Comparison of ENCODE assay signal across 1 cellular context in the genomic region with DNA sequence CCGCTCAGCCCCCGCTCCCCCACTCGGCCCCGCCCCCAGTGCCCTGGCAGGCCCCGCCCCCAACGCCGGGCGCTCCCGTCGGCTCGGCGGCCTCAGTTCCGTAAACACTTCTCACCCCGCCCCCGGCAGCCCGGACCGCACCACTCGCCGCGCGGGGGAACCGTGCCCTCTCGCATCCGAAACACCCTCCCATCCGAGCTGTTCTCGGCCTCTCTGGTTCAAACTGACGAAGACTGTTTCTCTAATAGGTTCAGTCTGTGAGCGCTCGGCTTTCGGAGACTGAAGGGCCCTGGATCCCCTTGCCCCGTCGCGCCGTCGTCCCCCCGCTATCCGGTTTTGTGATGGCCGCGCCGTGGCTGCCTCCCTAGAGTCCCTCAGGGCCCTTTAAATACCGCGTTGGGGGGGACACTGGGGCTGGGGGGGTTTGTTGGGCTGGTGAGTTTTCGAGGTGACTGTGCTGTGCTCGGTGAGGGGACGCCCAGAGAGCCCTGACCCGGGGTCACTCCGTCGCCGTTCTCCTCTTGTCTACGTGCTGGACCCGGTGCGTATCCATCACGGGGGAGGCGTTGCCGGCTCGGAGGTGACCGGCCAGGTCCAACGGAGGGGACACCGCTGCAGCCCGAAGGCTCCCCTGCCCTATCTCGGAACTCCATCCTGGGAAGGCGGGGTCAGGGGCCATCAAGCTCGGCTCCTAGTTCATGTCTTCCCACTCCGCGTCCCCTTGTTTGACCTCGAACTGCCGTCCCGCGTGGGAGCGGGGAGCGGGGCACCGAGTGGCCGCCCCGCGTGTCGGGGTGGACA.
TF ChIP-seq lines count a peak whose summit lies in the region.

A gene (plus strand): TSS at position 333 of the 801 bp plus-strand sequence. CDS start 8,343 bp downstream, outside the sequence.

TF ChIP-seq in K562, 482 proteins besides CTCF, POLR2A, EP300 and RAD21 (continued from another document and continues in another):
- TF ChIP-seq, protein P1, sequence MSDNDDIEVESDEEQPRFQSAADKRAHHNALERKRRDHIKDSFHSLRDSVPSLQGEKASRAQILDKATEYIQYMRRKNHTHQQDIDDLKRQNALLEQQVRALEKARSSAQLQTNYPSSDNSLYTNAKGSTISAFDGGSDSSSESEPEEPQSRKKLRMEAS (CRISPR knock-in tag; IDR thresholded peaks at IDR 0.05) = no peak; the same call in 1 of the 2 replicates
- TF ChIP-seq, protein P2, sequence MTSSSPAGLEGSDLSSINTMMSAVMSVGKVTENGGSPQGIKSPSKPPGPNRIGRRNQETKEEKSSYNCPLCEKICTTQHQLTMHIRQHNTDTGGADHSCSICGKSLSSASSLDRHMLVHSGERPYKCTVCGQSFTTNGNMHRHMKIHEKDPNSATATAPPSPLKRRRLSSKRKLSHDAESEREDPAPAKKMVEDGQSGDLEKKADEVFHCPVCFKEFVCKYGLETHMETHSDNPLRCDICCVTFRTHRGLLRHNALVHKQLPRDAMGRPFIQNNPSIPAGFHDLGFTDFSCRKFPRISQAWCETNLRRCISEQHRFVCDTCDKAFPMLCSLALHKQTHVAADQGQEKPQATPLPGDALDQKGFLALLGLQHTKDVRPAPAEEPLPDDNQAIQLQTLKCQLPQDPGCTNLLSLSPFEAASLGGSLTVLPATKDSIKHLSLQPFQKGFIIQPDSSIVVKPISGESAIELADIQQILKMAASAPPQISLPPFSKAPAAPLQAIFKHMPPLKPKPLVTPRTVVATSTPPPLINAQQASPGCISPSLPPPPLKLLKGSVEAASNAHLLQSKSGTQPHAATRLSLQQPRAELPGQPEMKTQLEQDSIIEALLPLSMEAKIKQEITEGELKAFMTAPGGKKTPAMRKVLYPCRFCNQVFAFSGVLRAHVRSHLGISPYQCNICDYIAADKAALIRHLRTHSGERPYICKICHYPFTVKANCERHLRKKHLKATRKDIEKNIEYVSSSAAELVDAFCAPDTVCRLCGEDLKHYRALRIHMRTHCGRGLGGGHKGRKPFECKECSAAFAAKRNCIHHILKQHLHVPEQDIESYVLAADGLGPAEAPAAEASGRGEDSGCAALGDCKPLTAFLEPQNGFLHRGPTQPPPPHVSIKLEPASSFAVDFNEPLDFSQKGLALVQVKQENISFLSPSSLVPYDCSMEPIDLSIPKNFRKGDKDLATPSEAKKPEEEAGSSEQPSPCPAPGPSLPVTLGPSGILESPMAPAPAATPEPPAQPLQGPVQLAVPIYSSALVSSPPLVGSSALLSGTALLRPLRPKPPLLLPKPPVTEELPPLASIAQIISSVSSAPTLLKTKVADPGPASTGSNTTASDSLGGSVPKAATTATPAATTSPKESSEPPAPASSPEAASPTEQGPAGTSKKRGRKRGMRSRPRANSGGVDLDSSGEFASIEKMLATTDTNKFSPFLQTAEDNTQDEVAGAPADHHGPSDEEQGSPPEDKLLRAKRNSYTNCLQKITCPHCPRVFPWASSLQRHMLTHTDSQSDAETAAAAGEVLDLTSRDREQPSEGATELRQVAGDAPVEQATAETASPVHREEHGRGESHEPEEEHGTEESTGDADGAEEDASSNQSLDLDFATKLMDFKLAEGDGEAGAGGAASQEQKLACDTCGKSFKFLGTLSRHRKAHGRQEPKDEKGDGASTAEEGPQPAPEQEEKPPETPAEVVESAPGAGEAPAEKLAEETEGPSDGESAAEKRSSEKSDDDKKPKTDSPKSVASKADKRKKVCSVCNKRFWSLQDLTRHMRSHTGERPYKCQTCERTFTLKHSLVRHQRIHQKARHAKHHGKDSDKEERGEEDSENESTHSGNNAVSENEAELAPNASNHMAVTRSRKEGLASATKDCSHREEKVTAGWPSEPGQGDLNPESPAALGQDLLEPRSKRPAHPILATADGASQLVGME (CRISPR knock-in tag; IDR thresholded peaks at IDR 0.05) = no peak
- TF ChIP-seq SLC30A9 (CRISPR knock-in tag; IDR thresholded peaks at IDR 0.05) (no peak), TOE1 (IDR thresholded peaks at IDR 0.05; ENCODE audit: borderline replicate concordance) (peak; percentile 98), TOE1 (CRISPR knock-in tag; IDR thresholded peaks at IDR 0.05; ENCODE audit: borderline replicate concordance, low read depth) (no peak), NBN (IDR thresholded peaks at IDR 0.05; ENCODE audit: low read depth) (0 out of 2 replicates have a peak, but pooled peaks have one; percentile 32), NR2C2 (CRISPR knock-in tag; IDR thresholded peaks at IDR 0.05) (no peak), NR2C2 (tag; IDR thresholded peaks at IDR 0.05) (peak; percentile 50; the same call in 1 of the 2 replicates), ZBTB7A (IDR thresholded peaks at IDR 0.05; ENCODE audit: borderline replicate concordance, control insufficient read depth, low read depth, low read length) (peak; percentile 27; the same call in 1 of the 2 replicates), JUND (IDR thresholded peaks at IDR 0.05; ENCODE audit: borderline replicate concordance, low read depth, low read length) (peak; percentile 96), JUND (tag; IDR thresholded peaks at IDR 0.05; ENCODE audit: borderline replicate concordance, low read depth, low read length) (no peak), SIX5 (IDR thresholded peaks at IDR 0.05; ENCODE audit: borderline replicate concordance in 1 of 2, insufficient read depth in 1 of 2, low read depth in 1 of 2, low read length in 2 of 2) (peak; percentile 23 to 35; a peak in 2 of 4 replicates), MAFF (IDR thresholded peaks at IDR 0.05; ENCODE audit: low read length) (peak; percentile 66; the same call in 1 of the 2 replicates), SP1 (CRISPR knock-in tag; IDR thresholded peaks at IDR 0.05) (peak; percentile 52), ZFX (CRISPR knock-in tag; IDR thresholded peaks at IDR 0.05) (peak; percentile 64; the same call in 1 of the 2 replicates), NCOA4 (IDR thresholded peaks at IDR 0.05; ENCODE audit: partially characterized antibody) (no peak), MCM2 (IDR thresholded peaks at IDR 0.05; ENCODE audit: low read depth) (0 out of 2 replicates have a peak, but pooled peaks have one; percentile 25), ZNF212 (CRISPR knock-in tag; IDR thresholded peaks at IDR 0.05) (no peak), ZNF583 (CRISPR knock-in tag; IDR thresholded peaks at IDR 0.05) (no peak), GABPA (tag; conservative IDR thresholded peaks at IDR 0.05; ENCODE audit: low read depth) (no peak; the same call in 1 of the 2 replicates), NEUROD1 (IDR thresholded peaks at IDR 0.05; ENCODE audit: borderline replicate concordance, low read depth, low read length, partially characterized antibody) (peak; percentile 33), SMAD4 (CRISPR knock-in tag; conservative IDR thresholded peaks at IDR 0.05) (peak; percentile 62), ELF4 (CRISPR knock-in tag; IDR thresholded peaks at IDR 0.05) (peak; percentile 66; the same call in 1 of the 2 replicates), KAT8 (IDR thresholded peaks at IDR 0.05; ENCODE audit: low read depth) (no peak), BCOR (IDR thresholded peaks at IDR 0.05) (no peak), PHB2 (IDR thresholded peaks at IDR 0.05; ENCODE audit: low read depth) (no peak), ZNF766 (CRISPR knock-in tag; conservative IDR thresholded peaks at IDR 0.05) (no peak), SAP30 (IDR thresholded peaks at IDR 0.05; ENCODE audit: borderline replicate concordance, insufficient read depth, low read depth, low read length, poor library complexity, severe bottlenecking) (peak; percentile 89), POLR2H (tag; IDR thresholded peaks at IDR 0.05; ENCODE audit: low read depth) (no peak), SPI1 (IDR thresholded peaks at IDR 0.05; ENCODE audit: borderline replicate concordance, low read depth, low read length) (peak; percentile 48; the same call in 1 of the 2 replicates), ARID2 (IDR thresholded peaks at IDR 0.05) (no peak), LARP7 (IDR thresholded peaks at IDR 0.05) (0 out of 2 replicates have a peak, but pooled peaks have one; percentile 32)
- TF ChIP-seq, protein P3, sequence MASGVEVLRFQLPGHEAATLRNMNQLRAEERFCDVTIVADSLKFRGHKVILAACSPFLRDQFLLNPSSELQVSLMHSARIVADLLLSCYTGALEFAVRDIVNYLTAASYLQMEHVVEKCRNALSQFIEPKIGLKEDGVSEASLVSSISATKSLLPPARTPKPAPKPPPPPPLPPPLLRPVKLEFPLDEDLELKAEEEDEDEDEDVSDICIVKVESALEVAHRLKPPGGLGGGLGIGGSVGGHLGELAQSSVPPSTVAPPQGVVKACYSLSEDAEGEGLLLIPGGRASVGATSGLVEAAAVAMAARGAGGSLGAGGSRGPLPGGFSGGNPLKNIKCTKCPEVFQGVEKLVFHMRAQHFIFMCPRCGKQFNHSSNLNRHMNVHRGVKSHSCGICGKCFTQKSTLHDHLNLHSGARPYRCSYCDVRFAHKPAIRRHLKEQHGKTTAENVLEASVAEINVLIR (CRISPR knock-in tag; IDR thresholded peaks at IDR 0.05) = 0 out of 2 replicates have a peak, but pooled peaks have one; percentile 19
- TF ChIP-seq, protein P4, sequence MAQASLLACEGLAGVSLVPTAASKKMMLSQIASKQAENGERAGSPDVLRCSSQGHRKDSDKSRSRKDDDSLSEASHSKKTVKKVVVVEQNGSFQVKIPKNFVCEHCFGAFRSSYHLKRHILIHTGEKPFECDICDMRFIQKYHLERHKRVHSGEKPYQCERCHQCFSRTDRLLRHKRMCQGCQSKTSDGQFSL (CRISPR knock-in tag; IDR thresholded peaks at IDR 0.05) = peak; percentile 86
- TF ChIP-seq, protein P4 (tag; IDR thresholded peaks at IDR 0.05) = peak in 1 of 2 experiments; percentile 92; a peak in 2 of 4 replicates
- TF ChIP-seq, protein P5, sequence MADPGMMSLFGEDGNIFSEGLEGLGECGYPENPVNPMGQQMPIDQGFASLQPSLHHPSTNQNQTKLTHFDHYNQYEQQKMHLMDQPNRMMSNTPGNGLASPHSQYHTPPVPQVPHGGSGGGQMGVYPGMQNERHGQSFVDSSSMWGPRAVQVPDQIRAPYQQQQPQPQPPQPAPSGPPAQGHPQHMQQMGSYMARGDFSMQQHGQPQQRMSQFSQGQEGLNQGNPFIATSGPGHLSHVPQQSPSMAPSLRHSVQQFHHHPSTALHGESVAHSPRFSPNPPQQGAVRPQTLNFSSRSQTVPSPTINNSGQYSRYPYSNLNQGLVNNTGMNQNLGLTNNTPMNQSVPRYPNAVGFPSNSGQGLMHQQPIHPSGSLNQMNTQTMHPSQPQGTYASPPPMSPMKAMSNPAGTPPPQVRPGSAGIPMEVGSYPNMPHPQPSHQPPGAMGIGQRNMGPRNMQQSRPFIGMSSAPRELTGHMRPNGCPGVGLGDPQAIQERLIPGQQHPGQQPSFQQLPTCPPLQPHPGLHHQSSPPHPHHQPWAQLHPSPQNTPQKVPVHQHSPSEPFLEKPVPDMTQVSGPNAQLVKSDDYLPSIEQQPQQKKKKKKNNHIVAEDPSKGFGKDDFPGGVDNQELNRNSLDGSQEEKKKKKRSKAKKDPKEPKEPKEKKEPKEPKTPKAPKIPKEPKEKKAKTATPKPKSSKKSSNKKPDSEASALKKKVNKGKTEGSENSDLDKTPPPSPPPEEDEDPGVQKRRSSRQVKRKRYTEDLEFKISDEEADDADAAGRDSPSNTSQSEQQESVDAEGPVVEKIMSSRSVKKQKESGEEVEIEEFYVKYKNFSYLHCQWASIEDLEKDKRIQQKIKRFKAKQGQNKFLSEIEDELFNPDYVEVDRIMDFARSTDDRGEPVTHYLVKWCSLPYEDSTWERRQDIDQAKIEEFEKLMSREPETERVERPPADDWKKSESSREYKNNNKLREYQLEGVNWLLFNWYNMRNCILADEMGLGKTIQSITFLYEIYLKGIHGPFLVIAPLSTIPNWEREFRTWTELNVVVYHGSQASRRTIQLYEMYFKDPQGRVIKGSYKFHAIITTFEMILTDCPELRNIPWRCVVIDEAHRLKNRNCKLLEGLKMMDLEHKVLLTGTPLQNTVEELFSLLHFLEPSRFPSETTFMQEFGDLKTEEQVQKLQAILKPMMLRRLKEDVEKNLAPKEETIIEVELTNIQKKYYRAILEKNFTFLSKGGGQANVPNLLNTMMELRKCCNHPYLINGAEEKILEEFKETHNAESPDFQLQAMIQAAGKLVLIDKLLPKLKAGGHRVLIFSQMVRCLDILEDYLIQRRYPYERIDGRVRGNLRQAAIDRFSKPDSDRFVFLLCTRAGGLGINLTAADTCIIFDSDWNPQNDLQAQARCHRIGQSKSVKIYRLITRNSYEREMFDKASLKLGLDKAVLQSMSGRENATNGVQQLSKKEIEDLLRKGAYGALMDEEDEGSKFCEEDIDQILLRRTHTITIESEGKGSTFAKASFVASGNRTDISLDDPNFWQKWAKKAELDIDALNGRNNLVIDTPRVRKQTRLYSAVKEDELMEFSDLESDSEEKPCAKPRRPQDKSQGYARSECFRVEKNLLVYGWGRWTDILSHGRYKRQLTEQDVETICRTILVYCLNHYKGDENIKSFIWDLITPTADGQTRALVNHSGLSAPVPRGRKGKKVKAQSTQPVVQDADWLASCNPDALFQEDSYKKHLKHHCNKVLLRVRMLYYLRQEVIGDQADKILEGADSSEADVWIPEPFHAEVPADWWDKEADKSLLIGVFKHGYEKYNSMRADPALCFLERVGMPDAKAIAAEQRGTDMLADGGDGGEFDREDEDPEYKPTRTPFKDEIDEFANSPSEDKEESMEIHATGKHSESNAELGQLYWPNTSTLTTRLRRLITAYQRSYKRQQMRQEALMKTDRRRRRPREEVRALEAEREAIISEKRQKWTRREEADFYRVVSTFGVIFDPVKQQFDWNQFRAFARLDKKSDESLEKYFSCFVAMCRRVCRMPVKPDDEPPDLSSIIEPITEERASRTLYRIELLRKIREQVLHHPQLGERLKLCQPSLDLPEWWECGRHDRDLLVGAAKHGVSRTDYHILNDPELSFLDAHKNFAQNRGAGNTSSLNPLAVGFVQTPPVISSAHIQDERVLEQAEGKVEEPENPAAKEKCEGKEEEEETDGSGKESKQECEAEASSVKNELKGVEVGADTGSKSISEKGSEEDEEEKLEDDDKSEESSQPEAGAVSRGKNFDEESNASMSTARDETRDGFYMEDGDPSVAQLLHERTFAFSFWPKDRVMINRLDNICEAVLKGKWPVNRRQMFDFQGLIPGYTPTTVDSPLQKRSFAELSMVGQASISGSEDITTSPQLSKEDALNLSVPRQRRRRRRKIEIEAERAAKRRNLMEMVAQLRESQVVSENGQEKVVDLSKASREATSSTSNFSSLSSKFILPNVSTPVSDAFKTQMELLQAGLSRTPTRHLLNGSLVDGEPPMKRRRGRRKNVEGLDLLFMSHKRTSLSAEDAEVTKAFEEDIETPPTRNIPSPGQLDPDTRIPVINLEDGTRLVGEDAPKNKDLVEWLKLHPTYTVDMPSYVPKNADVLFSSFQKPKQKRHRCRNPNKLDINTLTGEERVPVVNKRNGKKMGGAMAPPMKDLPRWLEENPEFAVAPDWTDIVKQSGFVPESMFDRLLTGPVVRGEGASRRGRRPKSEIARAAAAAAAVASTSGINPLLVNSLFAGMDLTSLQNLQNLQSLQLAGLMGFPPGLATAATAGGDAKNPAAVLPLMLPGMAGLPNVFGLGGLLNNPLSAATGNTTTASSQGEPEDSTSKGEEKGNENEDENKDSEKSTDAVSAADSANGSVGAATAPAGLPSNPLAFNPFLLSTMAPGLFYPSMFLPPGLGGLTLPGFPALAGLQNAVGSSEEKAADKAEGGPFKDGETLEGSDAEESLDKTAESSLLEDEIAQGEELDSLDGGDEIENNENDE (IDR thresholded peaks at IDR 0.05; ENCODE audit: low read depth, low read length) = no peak
